ENCODE assay signal across 18 cellular contexts in genomic region chr11:63277345-63277943, GRCh38. TPM values are rescaled to one million over a fixed set of nuclear protein-coding genes. Genes with fewer than 3 reads are reported as not detected.
A peak's percentile ranks its signal among the peaks of the same experiment; 100 is the strongest.
DNase-seq lines count a peak whose midpoint lies in the region; ATAC-seq, FAIRE-seq and TF ChIP-seq lines count a peak whose summit lies in the region.
"Had no signal": no experiment of that assay in that cellular context is flagged by ENCODE, and none has a peak within 500 bp of the region (broad histone marks: within the 10 kb centered on the region; RNA-seq: fewer than 3 reads in every experiment).

No MANE protein-coding gene starts in this region.

- no peak overlapping the region for H3K4me2 ChIP-seq in A549
- no peak overlapping the region for H3K4me2 ChIP-seq in PC-3 (ENCODE audit: low read length)

- H3K27ac ChIP-seq in A549 (no peak overlapping the region), PC-3 (ENCODE audit: low read length) (no peak overlapping the region), endodermal cell (ENCODE audit: low read depth, low read length) (no peak overlapping the region), tibial nerve (no peak overlapping the region)

- peaks cover 28% of the 10 kb centered on the region; the same call in 1 of the 2 replicates for H3K27me3 ChIP-seq in PC-3 (ENCODE audit: low read length)
- H3K27me3 ChIP-seq in endodermal cell (ENCODE audit: control insufficient read depth, insufficient read depth, low read length, poor library complexity, severe bottlenecking), result peaks cover 48% of the 10 kb centered on the region
- H3K27me3 ChIP-seq in tibial nerve, result no peaks in the 10 kb centered on the region

- TF ChIP-seq CTCF in A549 (IDR thresholded peaks at IDR 0.05) (0 out of 3 replicates have a peak, but pooled peaks have one; percentile 15), PC-3 (conservative IDR thresholded peaks at IDR 0.05; ENCODE audit: low read depth, low read length) (peak; percentile 53), endodermal cell (conservative IDR thresholded peaks at IDR 0.05) (peak; percentile 36), tibial nerve (IDR thresholded peaks at IDR 0.05) (no peak)

- H3K36me3 Mint-ChIP-seq in endodermal cell (ENCODE audit: low read depth), result no peaks in the 10 kb centered on the region
- H3K36me3 Mint-ChIP-seq in activated CD4-positive, alpha-beta T cell treated with anti-CD3 and anti-CD28 coated beads, Interleukin-2, amount 10 ng/mL, durations not matched to agents 7 days and 5 days (ENCODE audit: low read depth), result no peaks in the 10 kb centered on the region

- BruUV-seq in PC-3 (replicated peaks; lab: Mats Ljungman, UMichigan), result no TSS peak

- no peak for TF ChIP-seq POLR2A in A549 (IDR thresholded peaks at IDR 0.05; ENCODE audit: low read length)
- no peak for TF ChIP-seq POLR2A in GM12891 (IDR thresholded peaks at IDR 0.05; ENCODE audit: low read depth, low read length)
- no peak for TF ChIP-seq POLR2A in tibial nerve (IDR thresholded peaks at IDR 0.05)

- no peak for TF ChIP-seq EP300 in A549 (IDR thresholded peaks at IDR 0.05)
- no peak for TF ChIP-seq EP300 in tibial nerve (IDR thresholded peaks at IDR 0.05)

- H2AFZ ChIP-seq in PC-3 (ENCODE audit: low read length), result no peak overlapping the region

- H3K9ac ChIP-seq in PC-3 (ENCODE audit: low read length) (no peak overlapping the region), endodermal cell (ENCODE audit: extremely low read depth, low read length, poor library complexity, severe bottlenecking) (no peak overlapping the region)

- intact Hi-C loops in PC-3 (cut with micrococcal nuclease), result no loop called here

- no peaks in the 10 kb centered on the region; the same call in 1 of the 2 replicates for H3K9me2 ChIP-seq in PC-3 (replicated peaks; ENCODE audit: low read length)

- no peaks in the 10 kb centered on the region for H3F3A ChIP-seq in PC-3 (ENCODE audit: low read length, unreplicated experiment)

- POLR2A ChIA-PET in A549 (lab: Yijun Ruan, JAX) (no interaction called here), PC-3 (lab: Charles Lee; ENCODE audit: unreplicated experiment) (no interaction called here)
- POLR2A ChIA-PET in activated CD4-positive, alpha-beta T cell treated with anti-CD3 and anti-CD28 coated beads, Interleukin-2, amount 10 ng/mL, durations not matched to agents 7 days and 5 days (lab: Charles Lee), result no interaction called here

- H3K27ac Mint-ChIP-seq in endodermal cell, result no peak overlapping the region
- no peak overlapping the region for H3K27ac Mint-ChIP-seq in activated CD4-positive, alpha-beta T cell treated with anti-CD3 and anti-CD28 coated beads, Interleukin-2, amount 10 ng/mL, durations not matched to agents 7 days and 5 days
- H3K27ac Mint-ChIP-seq: activated CD4-positive, alpha-beta T cell treated with anti-CD3 and anti-CD28 coated beads, Interleukin-2, amount 10 ng/mL, durations not matched to agents 24 days and 14 days; T-helper 2 cell treated with Interferon-gamma antibody and Interleukin-4, amounts not matched to agents 5 μg/mL and 100 μg/mL, for 36 hours had no signal

- no peaks in the 10 kb centered on the region for H3K9me3 ChIP-seq in A549
- no peaks in the 10 kb centered on the region for H3K9me3 ChIP-seq in PC-3 (ENCODE audit: low read length)
- no peaks in the 10 kb centered on the region for H3K9me3 ChIP-seq in endodermal cell (ENCODE audit: control insufficient read depth, low read length)
- no peaks in the 10 kb centered on the region for H3K9me3 ChIP-seq in tibial nerve

- ATAC-seq in A549, result peak; percentile 64 to 67; a peak in 5 of 6 replicates
- peak; percentile 38; the same call in 1 of the 2 replicates for ATAC-seq in PC-3

- H3K4me1 ChIP-seq in A549 (no peaks in the 10 kb centered on the region), PC-3 (ENCODE audit: insufficient read depth, low read length) (no peaks in the 10 kb centered on the region), endodermal cell (ENCODE audit: control insufficient read depth, insufficient read depth, low read length) (peaks cover 4% of the 10 kb centered on the region), tibial nerve (no peaks in the 10 kb centered on the region)

- H4K20me1 ChIP-seq in PC-3 (ENCODE audit: low read length), result no peaks in the 10 kb centered on the region

- no peaks in the 10 kb centered on the region for H3K79me2 ChIP-seq in PC-3 (ENCODE audit: low read length)

- peaks cover 10% of the 10 kb centered on the region for H3K4me1 Mint-ChIP-seq in endodermal cell
- no peaks in the 10 kb centered on the region for H3K4me1 Mint-ChIP-seq in activated CD4-positive, alpha-beta T cell treated with anti-CD3 and anti-CD28 coated beads, Interleukin-2, amount 10 ng/mL, durations not matched to agents 7 days and 5 days
- H3K4me1 Mint-ChIP-seq: activated CD4-positive, alpha-beta T cell treated with anti-CD3 and anti-CD28 coated beads, Interleukin-2, amount 10 ng/mL, durations not matched to agents 24 days and 14 days; neural crest cell had no signal

- TF ChIP-seq RAD21 in A549 (conservative IDR thresholded peaks at IDR 0.05 in 1 of 2, IDR thresholded peaks at IDR 0.05 in 1 of 2), result peak in 1 of 2 experiments; percentile 39; a peak in 2 of 5 replicates

- H3K36me3 ChIP-seq in PC-3 (ENCODE audit: low read depth, low read length) (no peaks in the 10 kb centered on the region), endodermal cell (ENCODE audit: control insufficient read depth, insufficient read depth, low read length) (no peaks in the 10 kb centered on the region), tibial nerve (no peaks in the 10 kb centered on the region)

- H3K4me3 ChIP-seq in A549 (no peak overlapping the region), PC-3 (ENCODE audit: low read length) (no peak overlapping the region), endodermal cell (ENCODE audit: low read length) (no peak overlapping the region), tibial nerve (no peak overlapping the region)

- H3K27me3 Mint-ChIP-seq in endodermal cell (ENCODE audit: insufficient read depth), result peaks cover 50% of the 10 kb centered on the region
- peaks cover 32% of the 10 kb centered on the region for H3K27me3 Mint-ChIP-seq in activated CD4-positive, alpha-beta T cell treated with anti-CD3 and anti-CD28 coated beads, Interleukin-2, amount 10 ng/mL, durations not matched to agents 7 days and 5 days

- CTCF ChIA-PET in A549 (lab: Yijun Ruan, JAX), result interaction anchor here (0.8 to 2.0 kb wide), 5 partner anchors 13 to 372 kb away, joined by 3 to 6 read pairs (median 5); no protein-coding TSS in a partner anchor
- CTCF ChIA-PET in PC-3 (lab: Charles Lee), result no interaction called here
- CTCF ChIA-PET in activated CD4-positive, alpha-beta T cell treated with anti-CD3 and anti-CD28 coated beads, Interleukin-2, amount 10 ng/mL, durations not matched to agents 7 days and 5 days (lab: Charles Lee), result no interaction called here

- H3K9me3 Mint-ChIP-seq in endodermal cell, result no peaks in the 10 kb centered on the region
- no peaks in the 10 kb centered on the region for H3K9me3 Mint-ChIP-seq in activated CD4-positive, alpha-beta T cell treated with anti-CD3 and anti-CD28 coated beads, Interleukin-2, amount 10 ng/mL, durations not matched to agents 7 days and 5 days
- H3K9me3 Mint-ChIP-seq: activated CD4-positive, alpha-beta T cell treated with anti-CD3 and anti-CD28 coated beads, Interleukin-2, amount 10 ng/mL, durations not matched to agents 24 days and 14 days; T-helper 2 cell treated with Interferon-gamma antibody and Interleukin-4, amounts not matched to agents 5 μg/mL and 100 μg/mL, for 36 hours had no signal

- no peak overlapping the region for H3K4me3 Mint-ChIP-seq in endodermal cell
- no peak overlapping the region for H3K4me3 Mint-ChIP-seq in activated CD4-positive, alpha-beta T cell treated with anti-CD3 and anti-CD28 coated beads, Interleukin-2, amount 10 ng/mL, durations not matched to agents 7 days and 5 days
- H3K4me3 Mint-ChIP-seq: activated CD4-positive, alpha-beta T cell treated with anti-CD3 and anti-CD28 coated beads, Interleukin-2, amount 10 ng/mL, durations not matched to agents 24 days and 14 days; neural crest cell; T-helper 2 cell treated with Interferon-gamma antibody and Interleukin-4, amounts not matched to agents 5 μg/mL and 100 μg/mL, for 36 hours had no signal

- DNase-seq in A549 (ENCODE audit: low read depth in 1 of 2, low spot score in 1 of 2) (peak in 1 of 2 experiments; percentile 30), GM12891 (ENCODE audit: insufficient read length, low spot score) (peak; percentile 1), PC-3 (peak; percentile 36), endodermal cell (no peak), NCI-H226 (no peak), HuH-7 (ENCODE audit: low spot score) (no peak), tibial nerve (ENCODE audit: low spot score in 2 of 2) (no peak)
- no peak for DNase-seq in activated CD4-positive, alpha-beta T cell treated with anti-CD3 and anti-CD28 coated beads, Interleukin-2, amount 10 ng/mL, durations not matched to agents 7 days and 5 days
- DNase-seq: activated CD4-positive, alpha-beta T cell treated with anti-CD3 and anti-CD28 coated beads, Interleukin-2, amount 10 ng/mL, durations not matched to agents 24 days and 14 days; amniotic stem cell; cortex of kidney; retina; stimulated activated CD4-positive, alpha-beta T cell treated with anti-CD3 and anti-CD28 coated beads, Interleukin-2, amount 100 ng/mL, for 48 hours had no signal

- peak; percentile 36 for FAIRE-seq in A549 (lab: Jason Lieb, UNC)
- peak; percentile 23 for FAIRE-seq in GM12891 (lab: Jason Lieb, UNC)
- FAIRE-seq: GM12892 had no signal

- 0% methylated on average over 1 of the region's 1 CpG for WGBS in A549 (ENCODE audit: missing lambda C conversion rate)
- WGBS in endodermal cell (ENCODE audit: insufficient coverage in 1 of 2, insufficient read length in 1 of 2), 2 experiments, result 45% methylated on average over 1 of the region's 1 CpG; no CpG with 5 or more reads in 1 of the 2 experiments
- 29 to 73% methylated on average over 1 of the region's 1 CpG for WGBS in tibial nerve, 2 donors

TF ChIP-seq in GM12891, 5 proteins besides CTCF, POLR2A, EP300 and RAD21 (continues in another document):
- no peak for TF ChIP-seq POU2F2 (IDR thresholded peaks at IDR 0.05; ENCODE audit: low read depth, low read length)
- no peak for TF ChIP-seq PAX5 (IDR thresholded peaks at IDR 0.05; ENCODE audit: insufficient read depth, low read length, severe bottlenecking)
- TF ChIP-seq TAF1 (IDR thresholded peaks at IDR 0.05; ENCODE audit: low read depth, low read length), result no peak
- no peak for TF ChIP-seq POLR2AphosphoS5 (IDR thresholded peaks at IDR 0.05; ENCODE audit: low read depth, low read length)

RNA-seq across cellular contexts. Expression of gene SLC22A25, which starts 34.0 kb away (rescaled TPM):
- polyA plus RNA-seq in A549 (2011; rRNA removed) (not detected in 2 replicates), A549 (2017; fragmentation: RNase III; extraction: RNeasy Plus Mini Kit Qiagen cat#74134 plus additional on column Dnase treatment) (not detected in 3 replicates)
- not detected in 2 replicates for polyA plus RNA-seq in A549 (2012; cell fraction: cytosol; rRNA removed)
- not detected in 2 replicates for polyA plus RNA-seq in A549 (2012; cell fraction: nucleus; rRNA removed)
- polyA minus RNA-seq in A549 (2011; rRNA and poly(A)+ RNA removed), result not detected in 2 replicates
- polyA plus RNA-seq in GM12891 (2012; ENCODE audit: low read depth, missing spikeins), result not detected
- total RNA-seq in PC-3 (2014; rRNA removed) (not detected in 2 replicates), endodermal cell (under 1 TPM in 1 of 2 donors, not detected in 1; 0.18 TPM), tibial nerve (not detected)
- polyA plus RNA-seq in endodermal cell (2013, experiment 1 of 2), result not detected
- not detected for polyA plus RNA-seq in endodermal cell (2013, experiment 2 of 2)
- total RNA-seq in activated CD4-positive, alpha-beta T cell treated with anti-CD3 and anti-CD28 coated beads, Interleukin-2, amount 10 ng/mL, durations not matched to agents 7 days and 5 days, result not detected
- total RNA-seq: activated CD4-positive, alpha-beta T cell treated with anti-CD3 and anti-CD28 coated beads, Interleukin-2, amount 10 ng/mL, durations not matched to agents 24 days and 14 days; lung microvascular endothelial cell; M059J; neural crest cell had no signal

Comparison
In these comparisons a context has a peak if more than half of its experiments do, and no peak if none do; other contexts are left out.
1. DNase-seq: peak in GM12891 (single experiment) and PC-3 (single experiment); none in endodermal cell (single experiment), activated CD4-positive, alpha-beta T cell treated with anti-CD3 and anti-CD28 coated beads, Interleukin-2, amount 10 ng/mL, durations not matched to agents 7 days and 5 days (single experiment), NCI-H226 (single experiment), HuH-7 (single experiment) and tibial nerve (0 of 2).
2. CTCF ChIP-seq: peak in A549 (single experiment), PC-3 (single experiment) and endodermal cell (single experiment); none in tibial nerve (0 of 5).